In genomic region chr1:212477014-212477679, GRCh38 we compare ENCODE assay signal across 8 cellular contexts. TPM values are rescaled to one million over a fixed set of nuclear protein-coding genes. Genes with fewer than 3 reads are reported as not detected.
A peak's percentile ranks its signal among the peaks of the same experiment; 100 is the strongest.
DNase-seq lines count a peak whose midpoint lies in the region; ATAC-seq and TF ChIP-seq lines count a peak whose summit lies in the region.

No MANE protein-coding gene starts in this region.

- CTCF ChIA-PET in Caco-2 (lab: Charles Lee) = interaction anchor here (0.6 to 2.2 kb wide), 20 partner anchors 12 to 407 kb away, joined by 3 to 23 read pairs (median 5); partner anchors contain the start of genes ATF3 and FLVCR1

- H3K36me3 ChIP-seq in Caco-2 (ENCODE audit: control insufficient read depth, insufficient read depth, low read length) = no peaks in the 10 kb centered on the region
- no peaks in the 10 kb centered on the region for H3K36me3 ChIP-seq in lung (ENCODE audit: control insufficient read depth in 2 of 2, insufficient read depth in 2 of 2, low read length in 2 of 2)

- H3K36me3 Mint-ChIP-seq in Caco-2 (ENCODE audit: insufficient read depth, unreplicated experiment) = no peaks in the 10 kb centered on the region

- POLR2A ChIA-PET in Caco-2 (lab: Charles Lee) = interaction anchor here (0.6 to 1.2 kb wide), 3 partner anchors 81 to 132 kb away, joined by 3 to 17 read pairs (median 9); partner anchors contain the start of gene ATF3

- H3K9me3 ChIP-seq in Caco-2 (no peaks in the 10 kb centered on the region), lung (ENCODE audit: control insufficient read depth in 2 of 2, insufficient read depth in 1 of 2, low read length in 1 of 2) (no peaks in the 10 kb centered on the region)

- peaks cover 5% of the 10 kb centered on the region for H3K4me1 ChIP-seq in Caco-2
- no peaks in the 10 kb centered on the region for H3K4me1 ChIP-seq in lung (ENCODE audit: control insufficient read depth in 2 of 2, insufficient read depth in 2 of 2, low read length in 2 of 2)

- H3K27me3 ChIP-seq in Caco-2 (replicated peaks; ENCODE audit: control insufficient read depth, insufficient read depth, low read length) (no peaks in the 10 kb centered on the region), dorsolateral prefrontal cortex (no peaks in the 10 kb centered on the region), lung (ENCODE audit: control insufficient read depth, insufficient read depth) (no peaks in the 10 kb centered on the region)

- H3K27ac ChIP-seq in dorsolateral prefrontal cortex = peak overlapping the region in 42 of 59 donors; percentile 1 to 83 (median 62)
- H3K27ac ChIP-seq in lung (ENCODE audit: low read depth in 1 of 2, low read length in 1 of 2) = no peak overlapping the region

- H3K27ac Mint-ChIP-seq in Caco-2 (ENCODE audit: unreplicated experiment) = no peak overlapping the region

- H3K4me3 ChIP-seq in Caco-2 (ENCODE audit: low read depth, low read length) (no peak overlapping the region), dorsolateral prefrontal cortex (peak overlapping the region in 16 of 59 donors; percentile 2 to 42 (median 26)), lung (no peak overlapping the region)

- DNase-seq in Caco-2 (peak; percentile 88 to 91), NCI-H82 treated with DMSO at 0.1 percent for 48 hours (lab: John Stamatoyannopoulos, UW; ENCODE audit: unreplicated experiment) (peak; percentile 90), dorsolateral prefrontal cortex (peak; percentile 66 to 91 (median 86)), lung (ENCODE audit: low spot score) (peak; percentile 84)
- DNase-seq in activated CD4-positive, alpha-beta T cell treated with anti-CD3 and anti-CD28 coated beads, Interleukin-2, amount 50 U/mL, for 48 hours = peak; percentile 81 to 86
- DNase-seq in stimulated activated CD8-positive, alpha-beta memory T cell treated with anti-CD3 and anti-CD28 coated beads, Interleukin-15, amount 100 ng/mL, for 24 hours (ENCODE audit: low read depth) = peak; percentile 23

- intact Hi-C loops in Caco-2 (cut with micrococcal nuclease; ENCODE audit: unreplicated experiment) (loop anchor here (1.0 to 5.0 kb wide), 5 partner anchors 81 to 520 kb away; no protein-coding TSS in a partner anchor), dorsolateral prefrontal cortex (cut with DNase I) (loop anchor here (1.0 to 5.0 kb wide), 3 partner anchors 85 to 315 kb away; partner anchors contain the start of genes ATF3 (in 1 of the 2), NSL1 (in 1 of the 2) and TATDN3 (in 1 of the 2))

- H3K9me3 Mint-ChIP-seq in Caco-2 (ENCODE audit: unreplicated experiment) = no peaks in the 10 kb centered on the region

- TF ChIP-seq CTCF in Caco-2 (IDR thresholded peaks at IDR 0.05; ENCODE audit: insufficient read depth in 1 of 2, low read depth in 1 of 2, low read length in 1 of 2, severe bottlenecking in 1 of 2, unreplicated experiment in 1 of 2) (peak; percentile 94 to 95), dorsolateral prefrontal cortex (IDR thresholded peaks at IDR 0.05 in 54 of 56, conservative IDR thresholded peaks at IDR 0.05 in 2 of 56; ENCODE audit: low read depth in 1 of 56, partially characterized antibody in 56 of 56) (peak; percentile 81 to 97 (median 90)), lung (IDR thresholded peaks at IDR 0.05; ENCODE audit: control extremely low read depth, extremely low read depth) (peak; percentile 88)

- 34 to 35% methylated on average over 12 of the region's 12 CpGs for WGBS in lung, 2 donors

- ATAC-seq in GM19468 (IDR thresholded peaks at IDR 0.05; ENCODE audit: extremely low read depth, unreplicated experiment) (peak; percentile 76), HG03571 (IDR thresholded peaks at IDR 0.05; ENCODE audit: unreplicated experiment) (peak; percentile 86), lung (ENCODE audit: insufficient read depth, low FRiP score) (peak; percentile 94)

- H3K4me3 Mint-ChIP-seq in Caco-2 (ENCODE audit: unreplicated experiment) = no peak overlapping the region

- peaks cover 7% of the 10 kb centered on the region for H3K4me1 Mint-ChIP-seq in Caco-2 (ENCODE audit: low read depth, unreplicated experiment)

- BruUV-seq in Caco-2 (replicated peaks; lab: Mats Ljungman, UMichigan) = no TSS peak

- no peaks in the 10 kb centered on the region for H3K27me3 Mint-ChIP-seq in Caco-2 (ENCODE audit: insufficient read depth, unreplicated experiment)

RNA-seq across cellular contexts. Expression of gene NENF, which starts 44.4 kb away (rescaled TPM):
- total RNA-seq in Caco-2 (2022) = 90.1 and 95.7 TPM in 2 replicates
- total RNA-seq in dorsolateral prefrontal cortex = 100 to 1,000 TPM in 3 of 120 experiments, 10 to 100 TPM in 117; 43.3 to 144 (median 67.5) TPM
- total RNA-seq in lung = 10 to 100 TPM; 27.1 to 52.8 TPM
- 10 to 100 TPM; 34.1 to 94.7 TPM for polyA plus RNA-seq in lung

Comparison
In these comparisons a context has a peak if more than half of its experiments do, and no peak if none do; other contexts are left out.
1. DNase-seq: peak in every context shown above with its lines; median percentile 90 in NCI-H82 treated with DMSO at 0.1 percent for 48 hours; 90 in Caco-2; 86 in dorsolateral prefrontal cortex; 84 in lung; 84 in activated CD4-positive, alpha-beta T cell treated with anti-CD3 and anti-CD28 coated beads, Interleukin-2, amount 50 U/mL, for 48 hours; 23 in stimulated activated CD8-positive, alpha-beta memory T cell treated with anti-CD3 and anti-CD28 coated beads, Interleukin-15, amount 100 ng/mL, for 24 hours.
2. H3K27ac ChIP-seq: peak in dorsolateral prefrontal cortex (42 of 59); none in lung (0 of 2).
3. Peak in every context shown above with its lines, with median percentiles within 50 percentile points of each other: CTCF ChIP-seq and ATAC-seq.